In genomic region chr4:147425019-147425418, GRCh38 we compare ENCODE assay signal across 25 cellular contexts. TPM values are rescaled to one million over a fixed set of nuclear protein-coding genes. Genes with fewer than 3 reads are reported as not detected.
"Had no signal": no experiment of that assay in that cellular context is flagged by ENCODE, and none has a peak within 500 bp of the region (broad histone marks: within the 10 kb centered on the region; RNA-seq: fewer than 3 reads in every experiment).

No MANE protein-coding gene starts in this region.

- H3K27ac ChIP-seq: breast epithelium, parathyroid adenoma, psoas muscle, right atrium auricular region, suprapubic skin, tibial artery, upper lobe of right lung had no signal

- H3K27me3 Mint-ChIP-seq: dendritic cell treated with granulocyte-macrophage colony-stimulating factor and Interleukin-4, amounts not matched to agents 40 ng/mL and 50 ng/mL, for 4 days had no signal

- H3K4me1 Mint-ChIP-seq: endodermal cell; naive thymus-derived CD4-positive, alpha-beta T cell had no signal

- H3K36me3 ChIP-seq: breast epithelium, right atrium auricular region, suprapubic skin, tibial artery, upper lobe of right lung had no signal

- H3K4me3 ChIP-seq: breast epithelium, psoas muscle, right atrium auricular region, suprapubic skin, tibial artery, upper lobe of right lung had no signal

- H3K9me3 ChIP-seq: breast epithelium, psoas muscle, right atrium auricular region, suprapubic skin, tibial artery, upper lobe of right lung had no signal

- H2AFZ ChIP-seq: parathyroid adenoma had no signal

- H3K27me3 ChIP-seq: breast epithelium, right atrium auricular region, suprapubic skin, tibial artery, upper lobe of right lung had no signal

- H3K79me2 ChIP-seq: parathyroid adenoma had no signal

- H3K27ac Mint-ChIP-seq: dendritic cell treated with granulocyte-macrophage colony-stimulating factor and Interleukin-4, amounts not matched to agents 40 ng/mL and 50 ng/mL, for 4 days; endodermal cell; mesothelial cell of epicardium; naive thymus-derived CD4-positive, alpha-beta T cell had no signal

- H3K9ac ChIP-seq: parathyroid adenoma had no signal

- ATAC-seq: esophagus mucosa; left colon; naive thymus-derived CD4-positive, alpha-beta T cell; psoas muscle; upper lobe of right lung had no signal

- H3K4me3 Mint-ChIP-seq: dendritic cell treated with granulocyte-macrophage colony-stimulating factor and Interleukin-4, amounts not matched to agents 40 ng/mL and 50 ng/mL, for 4 days; endodermal cell; mesothelial cell of epicardium; naive thymus-derived CD4-positive, alpha-beta T cell had no signal

- H3K36me3 Mint-ChIP-seq: mesothelial cell of epicardium; naive thymus-derived CD4-positive, alpha-beta T cell had no signal

- H3K9me3 Mint-ChIP-seq: endodermal cell, mesothelial cell of epicardium had no signal

- DNase-seq: activated CD4-positive, alpha-beta T cell treated with anti-CD3 and anti-CD28 coated beads for 4 hours; activated CD4-positive, alpha-beta T cell treated with anti-CD3 and anti-CD28 coated beads, Interleukin-2, amount 50 U/mL, for 4 hours; activated CD8-positive, alpha-beta memory T cell treated with anti-CD3 and anti-CD28 coated beads, Interleukin-2, amount 50 U/mL, for 4 hours; activated gamma-delta T cell treated with Interleukin-2 at 50 U/mL for 16 hours; activated naive CD4-positive, alpha-beta T cell treated with anti-CD3 and anti-CD28 coated beads, Interleukin-2, amount 50 U/mL, for 16 hours; activated T-cell treated with anti-CD3 and anti-CD28 coated beads, Interleukin-2, amount 50 U/mL, for 1 hour; amygdala; central memory CD4-positive, alpha-beta T cell; endodermal cell; glutamatergic neuron; left colon; naive thymus-derived CD4-positive, alpha-beta T cell; psoas muscle; stimulated activated naive CD4-positive, alpha-beta T cell; tibial artery; upper lobe of right lung had no signal

- H3K4me1 ChIP-seq: breast epithelium, parathyroid adenoma, psoas muscle, right atrium auricular region, suprapubic skin, tibial artery, upper lobe of right lung had no signal

RNA-seq across cellular contexts. Expression of gene EDNRA, which starts 55.9 kb away (rescaled TPM):
- total RNA-seq: activated CD8-positive, alpha-beta memory T cell treated with anti-CD3 and anti-CD28 coated beads for 36 hours; naive thymus-derived CD4-positive, alpha-beta T cell; T-helper 1 cell treated with Interleukin-12 subunit alpha and Interleukin-12 subunit beta and Interleukin-4 antibody, amounts not matched to agents 30 ng/mL and 1 ng/mL, for 36 hours had no signal
- polyA plus RNA-seq: naive thymus-derived CD4-positive, alpha-beta T cell had no signal
